ENCODE assay signal across 1 cellular context in the genomic region with DNA sequence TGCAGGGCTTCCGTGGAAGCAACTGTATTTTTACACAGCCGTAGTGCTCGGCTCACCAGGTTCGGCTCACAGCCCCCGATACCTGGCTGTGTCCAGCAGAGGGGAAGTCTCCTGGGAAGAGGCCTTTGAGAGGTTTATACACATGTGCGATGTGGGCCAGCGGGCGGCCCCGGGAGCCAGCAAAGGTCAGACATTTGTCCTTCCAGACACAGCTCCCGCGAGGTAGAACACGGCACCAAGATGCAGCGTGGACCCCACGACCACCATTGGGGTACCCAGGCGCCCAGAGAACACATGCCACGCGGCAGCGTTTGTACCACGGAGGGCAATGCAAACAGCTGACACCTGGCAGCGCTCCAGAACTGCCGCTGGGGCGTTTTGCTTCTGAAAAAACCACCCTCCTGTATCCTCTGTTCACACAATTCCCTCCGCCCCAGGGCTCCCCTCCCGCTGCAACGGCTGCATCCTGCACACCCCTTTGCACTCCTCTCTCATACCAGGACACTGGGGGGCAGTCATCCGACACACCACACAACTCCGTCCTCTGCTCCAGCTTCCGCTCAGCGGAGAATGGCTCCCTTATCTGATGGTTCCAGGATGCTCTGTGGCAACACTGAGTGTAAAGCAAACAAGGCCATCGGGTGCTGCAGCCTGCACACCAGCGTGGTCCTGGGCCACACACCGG.
TF ChIP-seq lines count a peak whose summit lies in the region.

No MANE protein-coding gene starts in this region.

TF ChIP-seq in K562, 482 proteins besides CTCF, POLR2A, EP300 and RAD21 (continued from another document and continues in another):
- TF ChIP-seq, protein P1, sequence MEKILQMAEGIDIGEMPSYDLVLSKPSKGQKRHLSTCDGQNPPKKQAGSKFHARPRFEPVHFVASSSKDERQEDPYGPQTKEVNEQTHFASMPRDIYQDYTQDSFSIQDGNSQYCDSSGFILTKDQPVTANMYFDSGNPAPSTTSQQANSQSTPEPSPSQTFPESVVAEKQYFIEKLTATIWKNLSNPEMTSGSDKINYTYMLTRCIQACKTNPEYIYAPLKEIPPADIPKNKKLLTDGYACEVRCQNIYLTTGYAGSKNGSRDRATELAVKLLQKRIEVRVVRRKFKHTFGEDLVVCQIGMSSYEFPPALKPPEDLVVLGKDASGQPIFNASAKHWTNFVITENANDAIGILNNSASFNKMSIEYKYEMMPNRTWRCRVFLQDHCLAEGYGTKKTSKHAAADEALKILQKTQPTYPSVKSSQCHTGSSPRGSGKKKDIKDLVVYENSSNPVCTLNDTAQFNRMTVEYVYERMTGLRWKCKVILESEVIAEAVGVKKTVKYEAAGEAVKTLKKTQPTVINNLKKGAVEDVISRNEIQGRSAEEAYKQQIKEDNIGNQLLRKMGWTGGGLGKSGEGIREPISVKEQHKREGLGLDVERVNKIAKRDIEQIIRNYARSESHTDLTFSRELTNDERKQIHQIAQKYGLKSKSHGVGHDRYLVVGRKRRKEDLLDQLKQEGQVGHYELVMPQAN (IDR thresholded peaks at IDR 0.05; ENCODE audit: borderline replicate concordance): no peak
- TF ChIP-seq WHSC1 (IDR thresholded peaks at IDR 0.05; ENCODE audit: low read length) (no peak), ZKSCAN8 (CRISPR knock-in tag; IDR thresholded peaks at IDR 0.05) (no peak), TARDBP (IDR thresholded peaks at IDR 0.05) (peak; percentile 67; the same call in 1 of the 2 replicates), ZNF184 (CRISPR knock-in tag; IDR thresholded peaks at IDR 0.05) (no peak), ZBED1 (IDR thresholded peaks at IDR 0.05) (no peak), MAFF (IDR thresholded peaks at IDR 0.05; ENCODE audit: low read length) (no peak), HIVEP1 (CRISPR knock-in tag; IDR thresholded peaks at IDR 0.05) (no peak), SMARCE1 (IDR thresholded peaks at IDR 0.05) (0 out of 2 replicates have a peak, but pooled peaks have one; percentile 23), EHMT2 (IDR thresholded peaks at IDR 0.05) (no peak), MEIS2 (IDR thresholded peaks at IDR 0.05; ENCODE audit: partially characterized antibody) (no peak), YBX1 (IDR thresholded peaks at IDR 0.05) (no peak), ZNF444 (CRISPR knock-in tag; IDR thresholded peaks at IDR 0.05) (no peak), MECOM (CRISPR knock-in tag; IDR thresholded peaks at IDR 0.05) (no peak), BRCA1 (IDR thresholded peaks at IDR 0.05) (no peak), BRCA1 (CRISPR knock-in tag; IDR thresholded peaks at IDR 0.05) (no peak), RB1 (IDR thresholded peaks at IDR 0.05; ENCODE audit: low read depth) (peak; percentile 60; the same call in 1 of the 2 replicates), LCOR (CRISPR knock-in tag; IDR thresholded peaks at IDR 0.05) (no peak), NR2C1 (IDR thresholded peaks at IDR 0.05) (no peak), NR2C1 (tag; IDR thresholded peaks at IDR 0.05) (no peak), BRD9 (IDR thresholded peaks at IDR 0.05; ENCODE audit: low read depth, partially characterized antibody) (no peak), POLR3G (IDR thresholded peaks at IDR 0.05; ENCODE audit: extremely low read depth, insufficient read length, insufficient replicate concordance) (no peak), NFIX (CRISPR knock-in tag; IDR thresholded peaks at IDR 0.05; ENCODE audit: low read depth) (no peak), RHOXF2B (CRISPR knock-in tag; conservative IDR thresholded peaks at IDR 0.05) (no peak), THRAP3 (IDR thresholded peaks at IDR 0.05; ENCODE audit: borderline replicate concordance) (no peak), SRSF3 (IDR thresholded peaks at IDR 0.05; ENCODE audit: insufficient read depth, low read length) (no peak), SPI1 (IDR thresholded peaks at IDR 0.05; ENCODE audit: borderline replicate concordance, low read depth, low read length) (0 out of 2 replicates have a peak, but pooled peaks have one; percentile 4), NONO (IDR thresholded peaks at IDR 0.05; ENCODE audit: low read depth in 2 of 2, low read length in 1 of 2) (no peak), RBM25 (IDR thresholded peaks at IDR 0.05; ENCODE audit: low read depth, low read length, severe bottlenecking) (no peak), RFX5 (IDR thresholded peaks at IDR 0.05; ENCODE audit: low read depth, low read length) (no peak), RBM14 (IDR thresholded peaks at IDR 0.05; ENCODE audit: borderline replicate concordance, insufficient read depth, low read depth, low read length) (no peak), ZNF140 (CRISPR knock-in tag; IDR thresholded peaks at IDR 0.05) (no peak), ZNF589 (CRISPR knock-in tag; IDR thresholded peaks at IDR 0.05; ENCODE audit: low read depth) (no peak), RUNX1 (IDR thresholded peaks at IDR 0.05; ENCODE audit: low read depth) (no peak), KHSRP (IDR thresholded peaks at IDR 0.05) (no peak), FOXM1 (IDR thresholded peaks at IDR 0.05; ENCODE audit: low read depth) (0 out of 2 replicates have a peak, but pooled peaks have one; percentile 20), FOXM1 (CRISPR knock-in tag; IDR thresholded peaks at IDR 0.05; ENCODE audit: low read depth) (no peak), HDAC3 (IDR thresholded peaks at IDR 0.05; ENCODE audit: borderline replicate concordance, partially characterized antibody) (no peak), ELF2 (CRISPR knock-in tag; IDR thresholded peaks at IDR 0.05) (no peak), XRCC5 (IDR thresholded peaks at IDR 0.05; ENCODE audit: low read depth, low read length) (no peak)
- TF ChIP-seq, protein P2, sequence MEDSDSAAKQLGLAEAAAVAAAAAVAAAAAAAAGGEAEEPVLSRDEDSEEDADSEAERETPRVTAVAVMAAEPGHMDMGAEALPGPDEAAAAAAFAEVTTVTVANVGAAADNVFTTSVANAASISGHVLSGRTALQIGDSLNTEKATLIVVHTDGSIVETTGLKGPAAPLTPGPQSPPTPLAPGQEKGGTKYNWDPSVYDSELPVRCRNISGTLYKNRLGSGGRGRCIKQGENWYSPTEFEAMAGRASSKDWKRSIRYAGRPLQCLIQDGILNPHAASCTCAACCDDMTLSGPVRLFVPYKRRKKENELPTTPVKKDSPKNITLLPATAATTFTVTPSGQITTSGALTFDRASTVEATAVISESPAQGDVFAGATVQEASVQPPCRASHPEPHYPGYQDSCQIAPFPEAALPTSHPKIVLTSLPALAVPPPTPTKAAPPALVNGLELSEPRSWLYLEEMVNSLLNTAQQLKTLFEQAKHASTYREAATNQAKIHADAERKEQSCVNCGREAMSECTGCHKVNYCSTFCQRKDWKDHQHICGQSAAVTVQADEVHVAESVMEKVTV (CRISPR knock-in tag; IDR thresholded peaks at IDR 0.05): peak; percentile 74
- TF ChIP-seq, protein P3, sequence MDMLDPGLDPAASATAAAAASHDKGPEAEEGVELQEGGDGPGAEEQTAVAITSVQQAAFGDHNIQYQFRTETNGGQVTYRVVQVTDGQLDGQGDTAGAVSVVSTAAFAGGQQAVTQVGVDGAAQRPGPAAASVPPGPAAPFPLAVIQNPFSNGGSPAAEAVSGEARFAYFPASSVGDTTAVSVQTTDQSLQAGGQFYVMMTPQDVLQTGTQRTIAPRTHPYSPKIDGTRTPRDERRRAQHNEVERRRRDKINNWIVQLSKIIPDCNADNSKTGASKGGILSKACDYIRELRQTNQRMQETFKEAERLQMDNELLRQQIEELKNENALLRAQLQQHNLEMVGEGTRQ (CRISPR knock-in tag; IDR thresholded peaks at IDR 0.05): no peak
- TF ChIP-seq, protein P4, sequence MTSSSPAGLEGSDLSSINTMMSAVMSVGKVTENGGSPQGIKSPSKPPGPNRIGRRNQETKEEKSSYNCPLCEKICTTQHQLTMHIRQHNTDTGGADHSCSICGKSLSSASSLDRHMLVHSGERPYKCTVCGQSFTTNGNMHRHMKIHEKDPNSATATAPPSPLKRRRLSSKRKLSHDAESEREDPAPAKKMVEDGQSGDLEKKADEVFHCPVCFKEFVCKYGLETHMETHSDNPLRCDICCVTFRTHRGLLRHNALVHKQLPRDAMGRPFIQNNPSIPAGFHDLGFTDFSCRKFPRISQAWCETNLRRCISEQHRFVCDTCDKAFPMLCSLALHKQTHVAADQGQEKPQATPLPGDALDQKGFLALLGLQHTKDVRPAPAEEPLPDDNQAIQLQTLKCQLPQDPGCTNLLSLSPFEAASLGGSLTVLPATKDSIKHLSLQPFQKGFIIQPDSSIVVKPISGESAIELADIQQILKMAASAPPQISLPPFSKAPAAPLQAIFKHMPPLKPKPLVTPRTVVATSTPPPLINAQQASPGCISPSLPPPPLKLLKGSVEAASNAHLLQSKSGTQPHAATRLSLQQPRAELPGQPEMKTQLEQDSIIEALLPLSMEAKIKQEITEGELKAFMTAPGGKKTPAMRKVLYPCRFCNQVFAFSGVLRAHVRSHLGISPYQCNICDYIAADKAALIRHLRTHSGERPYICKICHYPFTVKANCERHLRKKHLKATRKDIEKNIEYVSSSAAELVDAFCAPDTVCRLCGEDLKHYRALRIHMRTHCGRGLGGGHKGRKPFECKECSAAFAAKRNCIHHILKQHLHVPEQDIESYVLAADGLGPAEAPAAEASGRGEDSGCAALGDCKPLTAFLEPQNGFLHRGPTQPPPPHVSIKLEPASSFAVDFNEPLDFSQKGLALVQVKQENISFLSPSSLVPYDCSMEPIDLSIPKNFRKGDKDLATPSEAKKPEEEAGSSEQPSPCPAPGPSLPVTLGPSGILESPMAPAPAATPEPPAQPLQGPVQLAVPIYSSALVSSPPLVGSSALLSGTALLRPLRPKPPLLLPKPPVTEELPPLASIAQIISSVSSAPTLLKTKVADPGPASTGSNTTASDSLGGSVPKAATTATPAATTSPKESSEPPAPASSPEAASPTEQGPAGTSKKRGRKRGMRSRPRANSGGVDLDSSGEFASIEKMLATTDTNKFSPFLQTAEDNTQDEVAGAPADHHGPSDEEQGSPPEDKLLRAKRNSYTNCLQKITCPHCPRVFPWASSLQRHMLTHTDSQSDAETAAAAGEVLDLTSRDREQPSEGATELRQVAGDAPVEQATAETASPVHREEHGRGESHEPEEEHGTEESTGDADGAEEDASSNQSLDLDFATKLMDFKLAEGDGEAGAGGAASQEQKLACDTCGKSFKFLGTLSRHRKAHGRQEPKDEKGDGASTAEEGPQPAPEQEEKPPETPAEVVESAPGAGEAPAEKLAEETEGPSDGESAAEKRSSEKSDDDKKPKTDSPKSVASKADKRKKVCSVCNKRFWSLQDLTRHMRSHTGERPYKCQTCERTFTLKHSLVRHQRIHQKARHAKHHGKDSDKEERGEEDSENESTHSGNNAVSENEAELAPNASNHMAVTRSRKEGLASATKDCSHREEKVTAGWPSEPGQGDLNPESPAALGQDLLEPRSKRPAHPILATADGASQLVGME (CRISPR knock-in tag; IDR thresholded peaks at IDR 0.05): no peak
- TF ChIP-seq, protein P5, sequence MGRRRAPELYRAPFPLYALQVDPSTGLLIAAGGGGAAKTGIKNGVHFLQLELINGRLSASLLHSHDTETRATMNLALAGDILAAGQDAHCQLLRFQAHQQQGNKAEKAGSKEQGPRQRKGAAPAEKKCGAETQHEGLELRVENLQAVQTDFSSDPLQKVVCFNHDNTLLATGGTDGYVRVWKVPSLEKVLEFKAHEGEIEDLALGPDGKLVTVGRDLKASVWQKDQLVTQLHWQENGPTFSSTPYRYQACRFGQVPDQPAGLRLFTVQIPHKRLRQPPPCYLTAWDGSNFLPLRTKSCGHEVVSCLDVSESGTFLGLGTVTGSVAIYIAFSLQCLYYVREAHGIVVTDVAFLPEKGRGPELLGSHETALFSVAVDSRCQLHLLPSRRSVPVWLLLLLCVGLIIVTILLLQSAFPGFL (CRISPR knock-in tag; IDR thresholded peaks at IDR 0.05): no peak
- TF ChIP-seq, protein P6, sequence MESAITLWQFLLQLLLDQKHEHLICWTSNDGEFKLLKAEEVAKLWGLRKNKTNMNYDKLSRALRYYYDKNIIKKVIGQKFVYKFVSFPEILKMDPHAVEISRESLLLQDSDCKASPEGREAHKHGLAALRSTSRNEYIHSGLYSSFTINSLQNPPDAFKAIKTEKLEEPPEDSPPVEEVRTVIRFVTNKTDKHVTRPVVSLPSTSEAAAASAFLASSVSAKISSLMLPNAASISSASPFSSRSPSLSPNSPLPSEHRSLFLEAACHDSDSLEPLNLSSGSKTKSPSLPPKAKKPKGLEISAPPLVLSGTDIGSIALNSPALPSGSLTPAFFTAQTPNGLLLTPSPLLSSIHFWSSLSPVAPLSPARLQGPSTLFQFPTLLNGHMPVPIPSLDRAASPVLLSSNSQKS (CRISPR knock-in tag; IDR thresholded peaks at IDR 0.05): no peak
- TF ChIP-seq, protein P7, sequence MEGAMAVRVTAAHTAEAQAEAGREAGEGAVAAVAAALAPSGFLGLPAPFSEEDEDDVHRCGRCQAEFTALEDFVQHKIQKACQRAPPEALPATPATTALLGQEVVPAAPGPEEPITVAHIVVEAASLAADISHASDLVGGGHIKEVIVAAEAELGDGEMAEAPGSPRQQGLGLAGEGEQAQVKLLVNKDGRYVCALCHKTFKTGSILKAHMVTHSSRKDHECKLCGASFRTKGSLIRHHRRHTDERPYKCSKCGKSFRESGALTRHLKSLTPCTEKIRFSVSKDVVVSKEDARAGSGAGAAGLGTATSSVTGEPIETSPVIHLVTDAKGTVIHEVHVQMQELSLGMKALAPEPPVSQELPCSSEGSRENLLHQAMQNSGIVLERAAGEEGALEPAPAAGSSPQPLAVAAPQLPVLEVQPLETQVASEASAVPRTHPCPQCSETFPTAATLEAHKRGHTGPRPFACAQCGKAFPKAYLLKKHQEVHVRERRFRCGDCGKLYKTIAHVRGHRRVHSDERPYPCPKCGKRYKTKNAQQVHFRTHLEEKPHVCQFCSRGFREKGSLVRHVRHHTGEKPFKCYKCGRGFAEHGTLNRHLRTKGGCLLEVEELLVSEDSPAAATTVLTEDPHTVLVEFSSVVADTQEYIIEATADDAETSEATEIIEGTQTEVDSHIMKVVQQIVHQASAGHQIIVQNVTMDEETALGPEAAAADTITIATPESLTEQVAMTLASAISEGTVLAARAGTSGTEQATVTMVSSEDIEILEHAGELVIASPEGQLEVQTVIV (CRISPR knock-in tag; IDR thresholded peaks at IDR 0.05; ENCODE audit: borderline replicate concordance): no peak
- TF ChIP-seq, protein P8, sequence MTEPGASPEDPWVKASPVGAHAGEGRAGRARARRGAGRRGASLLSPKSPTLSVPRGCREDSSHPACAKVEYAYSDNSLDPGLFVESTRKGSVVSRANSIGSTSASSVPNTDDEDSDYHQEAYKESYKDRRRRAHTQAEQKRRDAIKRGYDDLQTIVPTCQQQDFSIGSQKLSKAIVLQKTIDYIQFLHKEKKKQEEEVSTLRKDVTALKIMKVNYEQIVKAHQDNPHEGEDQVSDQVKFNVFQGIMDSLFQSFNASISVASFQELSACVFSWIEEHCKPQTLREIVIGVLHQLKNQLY (CRISPR knock-in tag; conservative IDR thresholded peaks at IDR 0.05): no peak
- TF ChIP-seq, protein P9, sequence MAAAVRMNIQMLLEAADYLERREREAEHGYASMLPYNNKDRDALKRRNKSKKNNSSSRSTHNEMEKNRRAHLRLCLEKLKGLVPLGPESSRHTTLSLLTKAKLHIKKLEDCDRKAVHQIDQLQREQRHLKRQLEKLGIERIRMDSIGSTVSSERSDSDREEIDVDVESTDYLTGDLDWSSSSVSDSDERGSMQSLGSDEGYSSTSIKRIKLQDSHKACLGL (CRISPR knock-in tag; IDR thresholded peaks at IDR 0.05; ENCODE audit: borderline replicate concordance, poor library complexity, severe bottlenecking): no peak
- TF ChIP-seq, protein P10, sequence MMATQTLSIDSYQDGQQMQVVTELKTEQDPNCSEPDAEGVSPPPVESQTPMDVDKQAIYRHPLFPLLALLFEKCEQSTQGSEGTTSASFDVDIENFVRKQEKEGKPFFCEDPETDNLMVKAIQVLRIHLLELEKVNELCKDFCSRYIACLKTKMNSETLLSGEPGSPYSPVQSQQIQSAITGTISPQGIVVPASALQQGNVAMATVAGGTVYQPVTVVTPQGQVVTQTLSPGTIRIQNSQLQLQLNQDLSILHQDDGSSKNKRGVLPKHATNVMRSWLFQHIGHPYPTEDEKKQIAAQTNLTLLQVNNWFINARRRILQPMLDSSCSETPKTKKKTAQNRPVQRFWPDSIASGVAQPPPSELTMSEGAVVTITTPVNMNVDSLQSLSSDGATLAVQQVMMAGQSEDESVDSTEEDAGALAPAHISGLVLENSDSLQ (IDR thresholded peaks at IDR 0.05): no peak
